ENCODE assay signal across 11 cellular contexts in genomic region chr22:31284756-31285155, GRCh38. TPM values are rescaled to one million over a fixed set of nuclear protein-coding genes. Genes with fewer than 3 reads are reported as not detected.
DNase-seq lines count a peak whose midpoint lies in the region; ATAC-seq and TF ChIP-seq lines count a peak whose summit lies in the region.
"Had no signal": no experiment of that assay in that cellular context is flagged by ENCODE, and none has a peak within 500 bp of the region (broad histone marks: within the 10 kb centered on the region; RNA-seq: fewer than 3 reads in every experiment).

No MANE protein-coding gene starts in this region.

- H3K27me3 ChIP-seq in ascending aorta (no peaks in the 10 kb centered on the region), tibial artery (no peaks in the 10 kb centered on the region), foreskin keratinocyte (no peaks in the 10 kb centered on the region), mesenchymal stem cell (ENCODE audit: control insufficient read depth in 1 of 2, insufficient read depth in 1 of 2, low read length in 2 of 2) (no peaks in the 10 kb centered on the region)
- H3K27me3 ChIP-seq: SJCRH30 had no signal

- no peak overlapping the region for H2BK12ac ChIP-seq in mesenchymal stem cell (ENCODE audit: low read length in 2 of 2)

- no peaks in the 10 kb centered on the region for H3K27me3 Mint-ChIP-seq in activated T-cell treated with anti-CD3 and anti-CD28 coated beads, Interleukin-2, amount 50 U/mL, for 72 hours (ENCODE audit: low read depth)

- H2BK5ac ChIP-seq in mesenchymal stem cell (ENCODE audit: low read depth, low read length, poor library complexity, severe bottlenecking) = no peak overlapping the region

- 53 to 61% methylated on average over 2 to 3 of the region's 3 CpGs for WGBS in mesodermal cell (ENCODE audit: insufficient coverage in 2 of 2), 2 experiments
- WGBS in mesenchymal stem cell = 59% methylated on average over 3 of the region's 3 CpGs

- H3K4me1 ChIP-seq in ascending aorta = peaks cover 2 to 18% of the 10 kb centered on the region in 2 donors
- peaks cover 6% of the 10 kb centered on the region for H3K4me1 ChIP-seq in mesodermal cell (ENCODE audit: control insufficient read depth, insufficient read depth, low read length, poor library complexity, severe bottlenecking)
- H3K4me1 ChIP-seq in tibial artery = peaks cover 0 to 23% (median 15%) of the 10 kb centered on the region in 4 donors
- peaks cover 4% of the 10 kb centered on the region for H3K4me1 ChIP-seq in foreskin keratinocyte
- H3K4me1 ChIP-seq in mesenchymal stem cell (ENCODE audit: control insufficient read depth, insufficient read depth, low read depth, low read length) = peaks cover 7% of the 10 kb centered on the region

- no peak overlapping the region for H4K8ac ChIP-seq in mesenchymal stem cell (ENCODE audit: low read length)

- no peaks in the 10 kb centered on the region for H3K9me3 Mint-ChIP-seq in activated T-cell treated with anti-CD3 and anti-CD28 coated beads, Interleukin-2, amount 50 U/mL, for 72 hours

- no peak overlapping the region for H3K18ac ChIP-seq in mesenchymal stem cell (ENCODE audit: low read depth in 1 of 2, low read length in 2 of 2)

- no peak for DNase-seq in activated T-cell treated with anti-CD3 and anti-CD28 coated beads, Interleukin-2, amount 50 U/mL, for 72 hours
- DNase-seq in activated T-cell treated with anti-CD3 and anti-CD28 coated beads for 4 hours = no peak
- no peak for DNase-seq in ascending aorta (ENCODE audit: low spot score in 2 of 2)
- no peak for DNase-seq in tibial artery
- DNase-seq in foreskin keratinocyte = no peak
- no peak for DNase-seq in mesenchymal stem cell
- DNase-seq in NCI-H2081 treated with DMSO at 0.1 percent for 48 hours (lab: John Stamatoyannopoulos, UW) = no peak
- DNase-seq: activated CD8-positive, alpha-beta memory T cell treated with anti-CD3 and anti-CD28 coated beads, Interleukin-2, amount 50 U/mL, for 48 hours; effector CD8-positive, alpha-beta T cell had no signal

- no peak overlapping the region for H2BK15ac ChIP-seq in mesenchymal stem cell (ENCODE audit: low read depth, poor library complexity, severe bottlenecking)

- no peak overlapping the region for H2AFZ ChIP-seq in mesenchymal stem cell (ENCODE audit: low read depth, low read length)

- TF ChIP-seq CTCF in ascending aorta (IDR thresholded peaks at IDR 0.05) = no peak
- no peak for TF ChIP-seq CTCF in tibial artery (IDR thresholded peaks at IDR 0.05)
- no peak for TF ChIP-seq CTCF in foreskin keratinocyte (conservative IDR thresholded peaks at IDR 0.05)

- H3K36me3 ChIP-seq in ascending aorta (peaks cover 75 to 92% of the 10 kb centered on the region in 2 donors), mesodermal cell (ENCODE audit: control insufficient read depth, insufficient read depth, low read length) (peaks cover 54% of the 10 kb centered on the region), tibial artery (peaks cover 73 to 99% (median 92%) of the 10 kb centered on the region in 3 donors), mesenchymal stem cell (ENCODE audit: control insufficient read depth in 1 of 2, insufficient read depth in 2 of 2, low read depth in 1 of 2, low read length in 2 of 2) (peaks cover 55 to 93% of the 10 kb centered on the region in 2 experiments)
- H3K36me3 ChIP-seq: SJCRH30 had no signal

- no peak for ATAC-seq in activated T-cell treated with anti-CD3 and anti-CD28 coated beads, Interleukin-2, amount 50 U/mL, for 72 hours (replicated peaks in 1 of 2)
- no peak for ATAC-seq in foreskin keratinocyte

- H3K27ac ChIP-seq in ascending aorta = peak overlapping the region; percentile 46 to 55
- peak overlapping the region; percentile 57 for H3K27ac ChIP-seq in mesodermal cell (ENCODE audit: low read depth, low read length, severe bottlenecking)
- H3K27ac ChIP-seq in tibial artery = peak overlapping the region; percentile 22 to 40
- no peak overlapping the region for H3K27ac ChIP-seq in foreskin keratinocyte
- no peak overlapping the region for H3K27ac ChIP-seq in mesenchymal stem cell (ENCODE audit: low read length, poor library complexity, severe bottlenecking)
- H3K27ac ChIP-seq: SJCRH30 had no signal

- H2AK5ac ChIP-seq in mesenchymal stem cell (ENCODE audit: low read length, severe bottlenecking) = no peak overlapping the region

- no peak overlapping the region for H3K4me2 ChIP-seq in mesenchymal stem cell (ENCODE audit: low read length, poor library complexity, severe bottlenecking)

- intact Hi-C loops in ascending aorta (cut with DNase I) = loop anchor here (10.0 kb wide), 1 partner anchor 980 kb away; no protein-coding TSS in a partner anchor
- intact Hi-C loops in tibial artery (cut with DNase I; ENCODE audit: low total_unique reads) = no loop called here

- H3K27ac Mint-ChIP-seq in activated T-cell treated with anti-CD3 and anti-CD28 coated beads, Interleukin-2, amount 50 U/mL, for 72 hours = peak overlapping the region; percentile 99

- H3K23ac ChIP-seq in mesenchymal stem cell (ENCODE audit: low read length in 2 of 2) = no peak overlapping the region

- H3K4me3 Mint-ChIP-seq in activated T-cell treated with anti-CD3 and anti-CD28 coated beads, Interleukin-2, amount 50 U/mL, for 72 hours = peak overlapping the region in 1 of 2 donors; percentile 96

- H2BK120ac ChIP-seq in mesenchymal stem cell (ENCODE audit: low read depth, low read length) = no peak overlapping the region

- H3K4me3 ChIP-seq in ascending aorta (no peak overlapping the region), mesodermal cell (ENCODE audit: extremely low read depth, insufficient read depth, low read length, poor library complexity, severe bottlenecking) (no peak overlapping the region), tibial artery (no peak overlapping the region), mesenchymal stem cell (ENCODE audit: insufficient read depth in 1 of 2, low read depth in 1 of 2, low read length in 2 of 2) (no peak overlapping the region)
- H3K4me3 ChIP-seq: SJCRH30 had no signal

- peaks cover 79% of the 10 kb centered on the region for H3K4me1 Mint-ChIP-seq in activated T-cell treated with anti-CD3 and anti-CD28 coated beads, Interleukin-2, amount 50 U/mL, for 72 hours (ENCODE audit: low read depth)

- no peak overlapping the region for H4K91ac ChIP-seq in mesenchymal stem cell (ENCODE audit: low read length)

- H3K14ac ChIP-seq in mesenchymal stem cell (ENCODE audit: low read length in 2 of 2) = no peak overlapping the region

- H3K9me3 ChIP-seq in ascending aorta = no peaks in the 10 kb centered on the region
- H3K9me3 ChIP-seq in mesodermal cell (ENCODE audit: control insufficient read depth, low read length) = no peaks in the 10 kb centered on the region
- H3K9me3 ChIP-seq in tibial artery = no peaks in the 10 kb centered on the region
- H3K9me3 ChIP-seq in mesenchymal stem cell (ENCODE audit: control insufficient read depth, low read length) = no peaks in the 10 kb centered on the region
- H3K9me3 ChIP-seq: SJCRH30 had no signal

- no peak overlapping the region for H3K4ac ChIP-seq in mesenchymal stem cell (ENCODE audit: low read depth in 1 of 2, low read length in 2 of 2)

- peaks cover 6% of the 10 kb centered on the region for H3K79me1 ChIP-seq in mesenchymal stem cell (replicated peaks; ENCODE audit: low read length, poor library complexity, severe bottlenecking)

- H3K9ac ChIP-seq in mesenchymal stem cell (ENCODE audit: low read length) = no peak overlapping the region

- peaks cover 9 to 15% of the 10 kb centered on the region in 2 donors for H3K36me3 Mint-ChIP-seq in activated T-cell treated with anti-CD3 and anti-CD28 coated beads, Interleukin-2, amount 50 U/mL, for 72 hours (ENCODE audit: insufficient read depth in 2 of 2)

RNA-seq across cellular contexts. Expression of gene PIK3IP1, which starts 7.5 kb away (rescaled TPM):
- 10 to 100 TPM; 34.1 to 39.5 TPM for total RNA-seq in activated T-cell treated with anti-CD3 and anti-CD28 coated beads, Interleukin-2, amount 50 U/mL, for 72 hours
- total RNA-seq in ascending aorta (16.4 TPM), foreskin keratinocyte (6.1 and 11.9 TPM in 2 replicates)
- polyA plus RNA-seq in mesodermal cell (2013, experiment 1 of 2) = 15.9 TPM
- polyA plus RNA-seq in mesodermal cell (2013, experiment 2 of 2) = 13.4 TPM
- 4.6 and 8.6 TPM in 2 replicates for polyA plus RNA-seq in foreskin keratinocyte
- 28.6 TPM for polyA plus RNA-seq in mesenchymal stem cell (2013, experiment 1 of 2)
- polyA plus RNA-seq in mesenchymal stem cell (2013, experiment 2 of 2) = 29.9 TPM

Comparison
In these comparisons a context has a peak if more than half of its experiments do, and no peak if none do; other contexts are left out.
1. H3K27ac ChIP-seq: peak in ascending aorta (2 of 2), mesodermal cell (single experiment) and tibial artery (2 of 2); none in foreskin keratinocyte (single experiment) and mesenchymal stem cell (single experiment).